In genomic region chr1:153505576-153505975, GRCh38 we compare ENCODE assay signal across 26 cellular contexts. TPM values are rescaled to one million over a fixed set of nuclear protein-coding genes. Genes with fewer than 3 reads are reported as not detected.
DNase-seq lines count a peak whose midpoint lies in the region; ATAC-seq and TF ChIP-seq lines count a peak whose summit lies in the region.
"Had no signal": no experiment of that assay in that cellular context is flagged by ENCODE, and none has a peak within 500 bp of the region (broad histone marks: within the 10 kb centered on the region; RNA-seq: fewer than 3 reads in every experiment).

No MANE protein-coding gene starts in this region.

- POLR2A ChIA-PET in HEK293 (lab: Yijun Ruan, JAX): interaction anchor here (1.2 kb wide), 1 partner anchor 485 kb away, joined by 4 read pairs; the partner anchor contains the start of gene RPS27

- DNase-seq in fibroblast of gingiva (ENCODE audit: low read depth) (peak; percentile 35), transverse colon (no peak), NCI-H1930 (lab: John Stamatoyannopoulos, UW) (no peak)
- DNase-seq: activated CD4-positive, alpha-beta T cell treated with anti-CD3 and anti-CD28 coated beads for 4 hours; activated naive CD4-positive, alpha-beta T cell; activated T-cell treated with anti-CD3 and anti-CD28 coated beads, Interleukin-2, amount 50 U/mL, for 48 hours; brain microvascular endothelial cell; foreskin keratinocyte; H9; mesendoderm; naive thymus-derived CD8-positive, alpha-beta T cell; NCI-H1105 treated with DMSO at 0.1 percent for 48 hours; NCI-H2029 treated with DMSO at 0.1 percent for 48 hours; NCI-H226; T-helper 2 cell had no signal

- TF ChIP-seq CTCF in HEK293 (tag by site-specific recombination; IDR thresholded peaks at IDR 0.05): no peak
- no peak for TF ChIP-seq CTCF in transverse colon (IDR thresholded peaks at IDR 0.05)

- no peak for ATAC-seq in HG03571 (IDR thresholded peaks at IDR 0.05; ENCODE audit: unreplicated experiment)
- ATAC-seq: foreskin keratinocyte; naive thymus-derived CD8-positive, alpha-beta T cell; stimulated activated effector memory CD8-positive, alpha-beta T cell treated with anti-CD3 and anti-CD28 coated beads, Interleukin-12 subunit alpha, Interleukin-12 subunit beta, amount 100 ng/mL, for 72 hours had no signal

- in situ Hi-C loops in transverse colon (cut with MboI; ENCODE audit: low pct_ligation_motif_present in 1 of 4, low pct_unique_long_range_greater_than_20kb in 1 of 4, low sequenced_read_pairs in 3 of 4): loop anchor here in 3 of 4 donors (10.0 to 25.0 kb wide), 3 partner anchors 232 to 482 kb away; partner anchors contain the start of genes JTB (in 3 of the 3), RAB13 (in 3 of the 3), RPS27 (in 3 of the 3) and INTS3 (in 1 of the 3)

- no peaks in the 10 kb centered on the region for H3K36me3 ChIP-seq in HEK293 (ENCODE audit: control insufficient read depth in 2 of 2, insufficient read depth in 1 of 2, low read length in 2 of 2)
- H3K36me3 ChIP-seq in transverse colon: no peaks in the 10 kb centered on the region
- H3K36me3 ChIP-seq: brain microvascular endothelial cell had no signal

- H3K9me3 ChIP-seq in HEK293 (ENCODE audit: control insufficient read depth, insufficient read depth, low read depth, low read length): no peaks in the 10 kb centered on the region
- no peaks in the 10 kb centered on the region for H3K9me3 ChIP-seq in transverse colon

- H3K27me3 ChIP-seq in transverse colon: no peaks in the 10 kb centered on the region
- H3K27me3 ChIP-seq: brain microvascular endothelial cell, foreskin keratinocyte, hepatocyte had no signal

- TF ChIP-seq POLR2A in transverse colon (IDR thresholded peaks at IDR 0.05): no peak

- CTCF ChIA-PET in HEK293 (lab: Yijun Ruan, JAX): interaction anchor here (0.6 to 7.1 kb wide), 4 partner anchors 11 to 167 kb away, joined by 3 to 148 read pairs (median 20); partner anchors contain the start of gene S100A13

- H3K27ac ChIP-seq in HEK293 (ENCODE audit: extremely low read depth, low read depth, low read length) (no peak overlapping the region), transverse colon (peak overlapping the region in 3 of 4 donors; percentile 76 to 79 (median 78))
- H3K27ac ChIP-seq: brain microvascular endothelial cell, foreskin keratinocyte, SK-N-MC had no signal

- no peaks in the 10 kb centered on the region for H3K4me1 ChIP-seq in HEK293 (ENCODE audit: control insufficient read depth, insufficient read depth, low read length)
- H3K4me1 ChIP-seq in transverse colon: peaks cover 0 to 10% (median 7%) of the 10 kb centered on the region in 4 donors

- WGBS in transverse colon (ENCODE audit: low coverage in 1 of 2), 2 donors: 95% methylated on average over 1 of the region's 1 CpG; no CpG with 5 or more reads in 1 of the 2 donors

- intact Hi-C loops in transverse colon (cut with DNase I; ENCODE audit: low total_unique reads): no loop called here

- no peak for TF ChIP-seq EP300 in transverse colon (IDR thresholded peaks at IDR 0.05; ENCODE audit: low read depth)

- H3K4me3 ChIP-seq in HEK293 (ENCODE audit: low read depth, low read length) (no peak overlapping the region), transverse colon (no peak overlapping the region)
- H3K4me3 ChIP-seq: hepatocyte, SK-N-MC had no signal

TF ChIP-seq in HEK293, 187 proteins besides CTCF, POLR2A, EP300 and RAD21:
- no peak for TF ChIP-seq ZBTB7A (tag by site-specific recombination; IDR thresholded peaks at IDR 0.05; ENCODE audit: low read depth)
- no peak for TF ChIP-seq SALL2 (tag by site-specific recombination; IDR thresholded peaks at IDR 0.05; ENCODE audit: borderline replicate concordance)
- TF ChIP-seq ATF2 (tag by site-specific recombination; IDR thresholded peaks at IDR 0.05; ENCODE audit: low read depth): 0 out of 2 replicates have a peak, but pooled peaks have one; percentile 31
- TF ChIP-seq SP2 (tag by site-specific recombination; IDR thresholded peaks at IDR 0.05): peak; percentile 10; the same call in 1 of the 2 replicates

RNA-seq across cellular contexts. Expression of gene S100A6, which starts 30.2 kb away (rescaled TPM):
- total RNA-seq in transverse colon: 100 to 1,000 TPM; 219 to 881 (median 433) TPM
- total RNA-seq: H9 had no signal

RNA-seq across cellular contexts. Expression of gene S100A5, which starts 35.2 kb away (rescaled TPM):
- total RNA-seq in transverse colon: not detected
- total RNA-seq: foreskin keratinocyte, H9, hepatocyte, osteoblast, temporal lobe had no signal

RNA-seq across cellular contexts. Expression of gene S100A4, which starts 40.0 kb away (rescaled TPM):
- 100 to 1,000 TPM in 1 of 4 donors, 10 to 100 TPM in 3; 40.8 to 138 (median 78.6) TPM for total RNA-seq in transverse colon

RNA-seq across cellular contexts. Expression of gene S100A3, which starts 43.5 kb away (rescaled TPM):
- under 1 TPM in 1 of 4 donors, not detected in 3; 0.64 TPM for total RNA-seq in transverse colon
- total RNA-seq: activated CD8-positive, alpha-beta memory T cell treated with anti-CD3 and anti-CD28 coated beads for 36 hours; H9; naive thymus-derived CD8-positive, alpha-beta T cell; temporal lobe had no signal

RNA-seq across cellular contexts. Expression of gene S100A7, which starts 45.1 kb away (rescaled TPM):
- not detected for total RNA-seq in transverse colon
- total RNA-seq: activated CD8-positive, alpha-beta memory T cell treated with anti-CD3 and anti-CD28 coated beads for 36 hours; chondrocyte; Daoy; foreskin keratinocyte; H9; naive thymus-derived CD8-positive, alpha-beta T cell; osteoblast; renal cortical epithelial cell; temporal lobe had no signal
